ENCODE assay signal across 8 cellular contexts in the genomic region with DNA sequence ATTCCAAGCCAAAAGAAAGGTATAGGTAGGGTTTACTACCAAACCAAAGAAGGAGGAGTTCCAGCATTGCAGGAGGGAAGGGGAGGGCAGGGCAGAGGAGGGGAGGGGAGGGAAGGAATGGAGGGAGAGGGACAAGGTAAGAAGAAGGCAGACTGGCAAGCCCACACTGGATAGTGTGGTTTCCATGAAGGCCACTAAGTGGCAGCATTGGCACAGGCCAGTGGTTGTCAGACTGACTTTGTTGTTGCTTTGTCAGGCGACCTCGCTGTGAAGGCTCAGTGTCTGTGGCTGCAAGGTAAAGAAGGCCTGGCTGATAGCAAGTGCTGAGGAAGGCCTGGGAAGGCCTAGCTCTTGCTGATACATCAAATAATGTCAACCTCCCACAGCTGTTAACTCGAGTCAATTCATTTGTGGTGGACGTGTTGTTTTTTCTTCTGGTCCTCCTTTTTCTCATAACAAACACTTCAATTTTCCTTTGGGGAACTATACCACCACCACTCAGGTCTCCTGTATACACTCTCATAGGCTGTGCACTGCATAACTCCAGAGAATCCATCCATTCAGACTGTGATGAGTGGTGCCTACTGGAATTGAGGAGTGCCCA. TPM values are rescaled to one million over a fixed set of nuclear protein-coding genes. Genes with fewer than 3 reads are reported as not detected.
DNase-seq lines count a peak whose midpoint lies in the region; ATAC-seq, FAIRE-seq and TF ChIP-seq lines count a peak whose summit lies in the region.

No MANE protein-coding gene starts in this region.

- H3K9ac ChIP-seq in adipocyte (ENCODE audit: low read length) = no peak overlapping the region

- H3K4me3 ChIP-seq in adipocyte (ENCODE audit: low read length) (no peak overlapping the region), small intestine (ENCODE audit: low read depth in 1 of 2, low read length in 2 of 2) (no peak overlapping the region)

- H3K36me3 ChIP-seq in adipocyte (ENCODE audit: control insufficient read depth, insufficient read depth, low read length, severe bottlenecking) = no peaks in the 10 kb centered on the region
- no peaks in the 10 kb centered on the region for H3K36me3 ChIP-seq in small intestine (ENCODE audit: control insufficient read depth in 2 of 2, insufficient read depth in 2 of 2, low read length in 2 of 2)

- H3K4me1 ChIP-seq in adipocyte (ENCODE audit: control insufficient read depth, insufficient read depth, low read length) = no peaks in the 10 kb centered on the region
- no peaks in the 10 kb centered on the region for H3K4me1 ChIP-seq in small intestine (ENCODE audit: control insufficient read depth in 2 of 2, insufficient read depth in 1 of 2, low read depth in 1 of 2, low read length in 1 of 2)

- no peak overlapping the region for H3K27ac ChIP-seq in small intestine (ENCODE audit: low read depth in 1 of 2, low read length in 1 of 2)

- WGBS in small intestine, 3 donors = 27 to 41% (median 28%) methylated on average over 4 of the region's 4 CpGs

- no peak for TF ChIP-seq CTCF in omental fat pad (IDR thresholded peaks at IDR 0.05)

- H3K9me3 ChIP-seq in adipocyte (ENCODE audit: control insufficient read depth, low read length) (no peaks in the 10 kb centered on the region), small intestine (ENCODE audit: control insufficient read depth, low read depth) (no peaks in the 10 kb centered on the region)

- DNase-seq in G401 (ENCODE audit: low spot score) (peak; percentile 77), LoVo (ENCODE audit: low spot score) (peak; percentile 32), RPMI7951 (ENCODE audit: low read depth) (peak; percentile 65), adipocyte (ENCODE audit: low read depth) (peak; percentile 65), hepatic stellate cell (ENCODE audit: low spot score) (peak; percentile 40), small intestine (peak; percentile 45), omental fat pad (ENCODE audit: low spot score) (no peak), DMS114 treated with DMSO at 0.1 percent for 48 hours (lab: John Stamatoyannopoulos, UW; ENCODE audit: unreplicated experiment) (no peak)

- FAIRE-seq in small intestine (lab: Jason Lieb, UNC) = no peak

- in situ Hi-C loops in G401 (cut with HindIII; ENCODE audit: low sequenced_read_pairs) = no loop called here

- no peak for ATAC-seq in omental fat pad (ENCODE audit: low FRiP score)

- H3K27me3 ChIP-seq in adipocyte (replicated peaks; ENCODE audit: control insufficient read depth, insufficient read depth, low read length) (peaks cover 21% of the 10 kb centered on the region), small intestine (ENCODE audit: control insufficient read depth in 2 of 2, insufficient read depth in 2 of 2, low read length in 2 of 2) (no peaks in the 10 kb centered on the region)

RNA-seq across cellular contexts. Expression of a gene that starts 7.7 kb away (rescaled TPM):
- not detected in 2 replicates for total RNA-seq in G401 (2014; rRNA removed; shearing (Covaris generic))
- not detected in 2 replicates for total RNA-seq in RPMI7951 (2014; rRNA removed; shearing (Covaris generic))
- 1 to 10 TPM in 1 of 3 donors, under 1 TPM in 2; 0.54 to 2.5 (median 0.89) TPM for polyA plus RNA-seq in small intestine
- 1 to 10 TPM; 1.2 to 7.3 (median 2.4) TPM for total RNA-seq in omental fat pad

RNA-seq across cellular contexts. Expression of a gene that starts 29.4 kb away (rescaled TPM):
- total RNA-seq in G401 (2014; rRNA removed; shearing (Covaris generic)) = not detected in 2 replicates
- not detected in 2 replicates for total RNA-seq in RPMI7951 (2014; rRNA removed; shearing (Covaris generic))
- polyA plus RNA-seq in small intestine = under 1 TPM in 1 of 3 donors, not detected in 2; 0.01 TPM
- total RNA-seq in omental fat pad = under 1 TPM in 1 of 4 donors, not detected in 3; 0.24 TPM

Comparison
In these comparisons a context has a peak if more than half of its experiments do, and no peak if none do; other contexts are left out.
1. DNase-seq: peak in G401 (single experiment), LoVo (single experiment), RPMI7951 (single experiment), adipocyte (single experiment), hepatic stellate cell (single experiment) and small intestine (single experiment); none in omental fat pad (single experiment) and DMS114 treated with DMSO at 0.1 percent for 48 hours (single experiment).